ENCODE assay signal across 2 cellular contexts in genomic region chr10:92699518-92700272, GRCh38.
TF ChIP-seq lines count a peak whose summit lies in the region.

No MANE protein-coding gene starts in this region.

TF ChIP-seq in A549, 52 proteins besides CTCF, POLR2A, EP300 and RAD21 (continued from another document):
- TF ChIP-seq USF2 (IDR thresholded peaks at IDR 0.05) (no peak), HEYL (CRISPR knock-in tag; IDR thresholded peaks at IDR 0.05) (no peak), ZC3H11A (IDR thresholded peaks at IDR 0.05) (no peak), RFX5 (IDR thresholded peaks at IDR 0.05) (0 out of 2 replicates have a peak, but pooled peaks have one; percentile 15), REST (IDR thresholded peaks at IDR 0.05) (no peak), SMC3 (IDR thresholded peaks at IDR 0.05) (0 out of 3 replicates have a peak, but pooled peaks have one; percentile 17), FOSL2 (IDR thresholded peaks at IDR 0.05) (no peak), FOSL2 (CRISPR knock-in tag; IDR thresholded peaks at IDR 0.05) (no peak), MAFK (IDR thresholded peaks at IDR 0.05; ENCODE audit: partially characterized antibody) (no peak), HMGXB4 (CRISPR knock-in tag; IDR thresholded peaks at IDR 0.05; ENCODE audit: borderline replicate concordance) (no peak), JUN (IDR thresholded peaks at IDR 0.05) (peak in 1 of 2 experiments; percentile 39; a peak in 1 of 5 replicates), NFE2L2 (conservative IDR thresholded peaks at IDR 0.05; ENCODE audit: low read length) (no peak), ELK1 (IDR thresholded peaks at IDR 0.05; ENCODE audit: low read depth, low read length) (no peak), HES2 (IDR thresholded peaks at IDR 0.05) (no peak)

TF ChIP-seq in GM23338, 12 proteins besides CTCF, POLR2A, EP300 and RAD21 (continued from another document):
- TF ChIP-seq ZNF462 (CRISPR knock-in tag; IDR thresholded peaks at IDR 0.05) = no peak
- TF ChIP-seq EZH2 (IDR thresholded peaks at IDR 0.05; ENCODE audit: low read depth, unreplicated experiment) = peak; percentile 40
- no peak for TF ChIP-seq REST (IDR thresholded peaks at IDR 0.05; ENCODE audit: unreplicated experiment)
- peak; percentile 46; the same call in 1 of the 2 replicates for TF ChIP-seq ETS1 (IDR thresholded peaks at IDR 0.05)
- no peak for TF ChIP-seq NANOG (IDR thresholded peaks at IDR 0.05; ENCODE audit: borderline replicate concordance)
- TF ChIP-seq CREB1 (CRISPR knock-in tag; IDR thresholded peaks at IDR 0.05; ENCODE audit: low read depth) = no peak
- no peak for TF ChIP-seq JUNB (IDR thresholded peaks at IDR 0.05; ENCODE audit: unreplicated experiment)
- TF ChIP-seq ZNF331 (CRISPR knock-in tag; IDR thresholded peaks at IDR 0.05; ENCODE audit: low read depth) = no peak
- TF ChIP-seq POLR2AphosphoS5 (IDR thresholded peaks at IDR 0.05; ENCODE audit: low read depth) = no peak
